ENCODE assay signal across 13 cellular contexts in the genomic region with DNA sequence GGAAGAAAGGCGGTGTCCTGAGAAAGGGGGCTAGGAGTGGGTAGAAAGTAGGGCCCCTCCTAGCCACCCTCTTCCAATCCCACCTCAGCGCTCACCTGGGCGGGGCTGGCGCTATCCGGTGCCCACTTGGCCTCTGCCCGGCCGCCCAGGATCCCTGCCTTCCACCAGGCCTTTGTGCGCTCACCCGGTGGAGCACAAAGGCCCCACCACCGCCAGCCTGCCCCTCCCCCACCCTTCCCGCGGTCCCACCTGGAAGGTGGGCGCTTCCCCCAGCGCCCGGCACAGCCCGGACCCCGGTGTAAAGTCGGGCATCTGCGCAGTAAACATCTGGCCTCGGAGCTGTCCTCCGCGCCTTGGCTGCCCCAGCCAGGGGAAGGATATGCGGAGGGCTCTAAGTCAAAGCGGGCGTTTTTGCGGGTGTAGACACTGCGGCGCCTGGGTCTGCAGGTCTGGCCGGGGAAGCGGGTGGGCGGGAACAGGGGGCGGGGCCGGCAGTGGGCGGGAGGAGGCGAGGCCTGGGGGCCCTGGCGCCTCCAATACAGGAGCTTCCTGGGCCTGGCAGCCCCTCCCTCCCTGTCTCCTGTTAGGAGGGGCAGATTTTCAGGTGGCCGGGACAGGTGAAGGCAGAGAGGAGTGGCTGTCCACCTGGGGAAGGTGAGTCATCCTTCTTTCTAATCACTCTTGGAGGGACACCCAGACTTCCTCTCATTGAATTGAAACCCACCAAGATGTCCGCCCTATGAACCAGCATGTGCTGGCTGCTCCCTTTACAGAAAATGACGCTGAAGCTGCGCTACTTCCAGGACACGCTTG. TPM values are rescaled to one million over a fixed set of nuclear protein-coding genes. Genes with fewer than 3 reads are reported as not detected.
A peak's percentile ranks its signal among the peaks of the same experiment; 100 is the strongest.
DNase-seq lines count a peak whose midpoint lies in the region; ATAC-seq, FAIRE-seq and TF ChIP-seq lines count a peak whose summit lies in the region.
"Had no signal": no experiment of that assay in that cellular context is flagged by ENCODE, and none has a peak within 500 bp of the region (broad histone marks: within the 10 kb centered on the region; RNA-seq: fewer than 3 reads in every experiment).

No MANE protein-coding gene starts in this region.

- H3K4me3 ChIP-seq in GM23248 (no peak overlapping the region), astrocyte (ENCODE audit: insufficient read depth, low read depth, low read length) (no peak overlapping the region), iPS-15b (ENCODE audit: low read depth, low read length) (peak overlapping the region; percentile 64)
- H3K4me3 ChIP-seq in naive thymus-derived CD4-positive, alpha-beta T cell (ENCODE audit: low read length): no peak overlapping the region
- H3K4me3 ChIP-seq: thoracic aorta had no signal

- peaks cover 7% of the 10 kb centered on the region for H3K9me3 Mint-ChIP-seq in astrocyte (ENCODE audit: unreplicated experiment)
- peaks cover 0 to 4% (median 0%) of the 10 kb centered on the region in 11 donors for H3K9me3 Mint-ChIP-seq in naive thymus-derived CD4-positive, alpha-beta T cell
- H3K9me3 Mint-ChIP-seq: activated naive CD8-positive, alpha-beta T cell treated with anti-CD3 and anti-CD28 coated beads, Interleukin-2, amount 50 U/mL, for 24 hours had no signal

- no peak for TF ChIP-seq CTCF in astrocyte (IDR thresholded peaks at IDR 0.05; ENCODE audit: insufficient read depth, low read depth, low read length)

- H3K4me1 ChIP-seq in GM23248 (ENCODE audit: insufficient read depth) (peaks cover 25% of the 10 kb centered on the region), astrocyte (ENCODE audit: insufficient read depth, low read length) (peaks cover 6% of the 10 kb centered on the region), iPS-15b (ENCODE audit: control insufficient read depth, insufficient read depth, low read length) (peaks cover 12% of the 10 kb centered on the region)
- no peaks in the 10 kb centered on the region for H3K4me1 ChIP-seq in naive thymus-derived CD4-positive, alpha-beta T cell (ENCODE audit: control insufficient read depth in 2 of 2, insufficient read depth in 2 of 2, low read length in 2 of 2)

- H3K27ac ChIP-seq in GM23248: no peak overlapping the region
- no peak overlapping the region for H3K27ac ChIP-seq in astrocyte (ENCODE audit: low read depth, low read length)
- no peak overlapping the region for H3K27ac ChIP-seq in naive thymus-derived CD4-positive, alpha-beta T cell (ENCODE audit: low read depth, low read length)
- H3K27ac ChIP-seq: thoracic aorta had no signal

- intact Hi-C loops in naive thymus-derived CD4-positive, alpha-beta T cell (cut with micrococcal nuclease): no loop called here

- DNase-seq in GM23248 (peak; percentile 30), astrocyte (ENCODE audit: low read depth) (no peak), renal cortical epithelial cell (ENCODE audit: low read depth) (peak; percentile 15), NCI-H226 (no peak), NCI-H510A (lab: John Stamatoyannopoulos, UW) (no peak)
- DNase-seq in naive thymus-derived CD4-positive, alpha-beta T cell: no peak
- DNase-seq: activated naive CD8-positive, alpha-beta T cell treated with anti-CD3 and anti-CD28 coated beads, Interleukin-2, amount 50 U/mL, for 24 hours; CD8-positive, alpha-beta memory T cell; NCI-H187 treated with DMSO at 0.1 percent for 48 hours had no signal

- H2AFZ ChIP-seq in GM23248 (no peak overlapping the region), astrocyte (ENCODE audit: low read depth, low read length) (no peak overlapping the region)

- WGBS in GM23248 (ENCODE audit: low coverage in 1 of 2, low lambda C conversion rate in 2 of 2, missing lambda C conversion rate in 2 of 2), 2 experiments: 27 to 29% methylated on average over 27 to 38 of the region's 41 CpGs

- H3K9me3 ChIP-seq in GM23248 (ENCODE audit: low read depth): no peaks in the 10 kb centered on the region
- no peaks in the 10 kb centered on the region for H3K9me3 ChIP-seq in astrocyte (ENCODE audit: insufficient read depth, low read depth, low read length)
- H3K9me3 ChIP-seq in iPS-15b (ENCODE audit: control insufficient read depth, insufficient read depth, low read length): no peaks in the 10 kb centered on the region
- no peaks in the 10 kb centered on the region for H3K9me3 ChIP-seq in naive thymus-derived CD4-positive, alpha-beta T cell (ENCODE audit: control insufficient read depth in 2 of 3, low read length in 3 of 3)
- H3K9me3 ChIP-seq: thoracic aorta had no signal

- no peak for ATAC-seq in GM21447 (IDR thresholded peaks at IDR 0.05; ENCODE audit: unreplicated experiment)
- ATAC-seq in naive thymus-derived CD4-positive, alpha-beta T cell: no peak
- ATAC-seq: activated naive CD8-positive, alpha-beta T cell treated with anti-CD3 and anti-CD28 coated beads, Interleukin-2, amount 50 U/mL, for 24 hours had no signal

- H3K9ac ChIP-seq in GM23248: no peak overlapping the region
- H3K9ac ChIP-seq in astrocyte (ENCODE audit: low read length): no peak overlapping the region
- H3K9ac ChIP-seq in iPS-15b (ENCODE audit: low read depth, low read length): peak overlapping the region; percentile 60

- POLR2A ChIA-PET in naive thymus-derived CD4-positive, alpha-beta T cell (lab: Charles Lee): no interaction called here

- peaks cover 17% of the 10 kb centered on the region for H3F3A ChIP-seq in GM23248 (ENCODE audit: insufficient read depth)

- no peaks in the 10 kb centered on the region for H3K27me3 ChIP-seq in GM23248 (replicated peaks; ENCODE audit: insufficient read depth)
- H3K27me3 ChIP-seq in astrocyte (ENCODE audit: insufficient read depth, low read length): no peaks in the 10 kb centered on the region
- H3K27me3 ChIP-seq in iPS-15b (ENCODE audit: control insufficient read depth, insufficient read depth, low read length): no peaks in the 10 kb centered on the region
- H3K27me3 ChIP-seq in naive thymus-derived CD4-positive, alpha-beta T cell (ENCODE audit: control insufficient read depth in 2 of 2, insufficient read depth in 2 of 2, low read length in 2 of 2): peaks cover 0 to 2% of the 10 kb centered on the region in 2 donors

- H3K79me2 ChIP-seq in GM23248 (ENCODE audit: insufficient read depth): no peaks in the 10 kb centered on the region
- no peaks in the 10 kb centered on the region for H3K79me2 ChIP-seq in astrocyte (ENCODE audit: insufficient read depth, low read length)

- H4K20me1 ChIP-seq in GM23248 (ENCODE audit: insufficient read depth): no peaks in the 10 kb centered on the region
- H4K20me1 ChIP-seq in astrocyte (ENCODE audit: insufficient read depth, low read length): no peaks in the 10 kb centered on the region

- H3K36me3 ChIP-seq in GM23248 (ENCODE audit: low read depth): no peaks in the 10 kb centered on the region
- H3K36me3 ChIP-seq in astrocyte (ENCODE audit: insufficient read depth, low read length): peaks cover 4% of the 10 kb centered on the region
- H3K36me3 ChIP-seq in iPS-15b (ENCODE audit: control insufficient read depth, insufficient read depth, low read length): peaks cover 9% of the 10 kb centered on the region
- H3K36me3 ChIP-seq in naive thymus-derived CD4-positive, alpha-beta T cell (ENCODE audit: control insufficient read depth in 2 of 3, insufficient read depth in 3 of 3, low read length in 3 of 3): no peaks in the 10 kb centered on the region

- peaks cover 10% of the 10 kb centered on the region for H3K4me1 Mint-ChIP-seq in astrocyte (ENCODE audit: low read depth, unreplicated experiment)
- no peaks in the 10 kb centered on the region for H3K4me1 Mint-ChIP-seq in naive thymus-derived CD4-positive, alpha-beta T cell
- H3K4me1 Mint-ChIP-seq: activated naive CD8-positive, alpha-beta T cell treated with anti-CD3 and anti-CD28 coated beads, Interleukin-2, amount 50 U/mL, for 24 hours; CD8-positive, alpha-beta memory T cell had no signal

- no peak overlapping the region for H3K27ac Mint-ChIP-seq in astrocyte (ENCODE audit: unreplicated experiment)
- H3K27ac Mint-ChIP-seq in naive thymus-derived CD4-positive, alpha-beta T cell: no peak overlapping the region
- H3K27ac Mint-ChIP-seq: activated naive CD8-positive, alpha-beta T cell treated with anti-CD3 and anti-CD28 coated beads, Interleukin-2, amount 50 U/mL, for 24 hours; CD8-positive, alpha-beta memory T cell had no signal

- peaks cover 7% of the 10 kb centered on the region for H3K27me3 Mint-ChIP-seq in astrocyte (ENCODE audit: low read depth, unreplicated experiment)
- peaks cover 15 to 52% (median 39%) of the 10 kb centered on the region in 5 donors for H3K27me3 Mint-ChIP-seq in naive thymus-derived CD4-positive, alpha-beta T cell

- peaks cover 6% of the 10 kb centered on the region for H3K36me3 Mint-ChIP-seq in astrocyte (ENCODE audit: low read depth, unreplicated experiment)
- H3K36me3 Mint-ChIP-seq in naive thymus-derived CD4-positive, alpha-beta T cell: no peaks in the 10 kb centered on the region
- H3K36me3 Mint-ChIP-seq: CD8-positive, alpha-beta memory T cell had no signal

- CTCF ChIA-PET in naive thymus-derived CD4-positive, alpha-beta T cell (lab: Charles Lee): no interaction called here

- in situ Hi-C loops in GM23248 (cut with MboI): loop anchor here (10.0 kb wide), 1 partner anchor 505 kb away; no protein-coding TSS in a partner anchor

- FAIRE-seq in astrocyte (lab: Jason Lieb, UNC): no peak

- peak overlapping the region; percentile 62 for H3K4me3 Mint-ChIP-seq in astrocyte (ENCODE audit: unreplicated experiment)
- H3K4me3 Mint-ChIP-seq in naive thymus-derived CD4-positive, alpha-beta T cell: peak overlapping the region in 1 of 10 donors; percentile 36
- H3K4me3 Mint-ChIP-seq: activated naive CD8-positive, alpha-beta T cell treated with anti-CD3 and anti-CD28 coated beads, Interleukin-2, amount 50 U/mL, for 24 hours; CD8-positive, alpha-beta memory T cell had no signal

- H3K9me2 ChIP-seq in GM23248 (ENCODE audit: insufficient read depth): no peaks in the 10 kb centered on the region

- no peak overlapping the region for H3K4me2 ChIP-seq in GM23248 (ENCODE audit: unreplicated experiment)
- peak overlapping the region; percentile 46 for H3K4me2 ChIP-seq in astrocyte (ENCODE audit: low read length)

RNA-seq across cellular contexts. Expression of gene PNLIPRP2, which starts 49.3 kb away (rescaled TPM):
- total RNA-seq in GM23248 (2014; rRNA removed; shearing (Covaris generic)): not detected in 2 replicates
- polyA plus RNA-seq in GM23248 (2016; fragmentation: Nextera tagmentation; extraction: Ambion mirVana): not detected in 2 replicates
- not detected in 2 replicates for total RNA-seq in astrocyte
- total RNA-seq in renal cortical epithelial cell: not detected in 2 replicates
- total RNA-seq in naive thymus-derived CD4-positive, alpha-beta T cell: not detected
- not detected for polyA plus RNA-seq in naive thymus-derived CD4-positive, alpha-beta T cell
- total RNA-seq: CD8-positive, alpha-beta memory T cell; epithelial cell of proximal tubule had no signal
- polyA plus RNA-seq: CD8-positive, alpha-beta memory T cell had no signal

Comparison
In these comparisons a context has a peak if more than half of its experiments do, and no peak if none do; other contexts are left out.
1. DNase-seq: peak in GM23248 (single experiment) and renal cortical epithelial cell (single experiment); none in astrocyte (single experiment), NCI-H226 (single experiment), NCI-H510A (single experiment) and naive thymus-derived CD4-positive, alpha-beta T cell (0 of 9).